ENCODE assay signal across 20 cellular contexts in the genomic region with DNA sequence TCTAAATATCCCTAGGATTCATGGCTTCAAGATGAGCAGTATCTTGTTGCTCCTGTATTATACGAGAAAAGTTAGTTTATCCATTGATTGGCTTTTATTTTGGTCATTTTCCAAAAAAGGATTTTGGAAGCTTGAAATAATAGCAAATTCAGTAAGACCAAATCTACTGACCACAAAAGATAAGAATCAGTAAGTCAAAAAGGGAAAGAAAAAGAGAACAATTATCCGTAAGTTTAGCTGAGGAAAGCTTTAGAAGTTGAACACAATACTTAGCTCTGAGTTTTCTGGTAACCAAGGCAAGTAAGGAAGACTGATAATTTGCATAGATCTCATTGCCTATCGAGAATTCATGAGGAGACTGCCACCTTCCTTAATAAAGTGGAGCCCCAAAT. TPM values are rescaled to one million over a fixed set of nuclear protein-coding genes. Genes with fewer than 3 reads are reported as not detected.
DNase-seq lines count a peak whose midpoint lies in the region; TF ChIP-seq lines count a peak whose summit lies in the region.
"Had no signal": no experiment of that assay in that cellular context is flagged by ENCODE, and none has a peak within 500 bp of the region (broad histone marks: within the 10 kb centered on the region; RNA-seq: fewer than 3 reads in every experiment).

No MANE protein-coding gene starts in this region.

- DNase-seq in activated CD4-positive, alpha-beta T cell treated with anti-CD3 and anti-CD28 coated beads, Interleukin-2, amount 10 ng/mL, durations not matched to agents 24 days and 14 days, result no peak
- no peak for DNase-seq in activated CD4-positive, alpha-beta T cell treated with anti-CD3 and anti-CD28 coated beads, Interleukin-2, amount 10 ng/mL, durations not matched to agents 7 days and 5 days
- DNase-seq in OCI-M1 (lab: John Stamatoyannopoulos, UW) (peak; percentile 33), endothelial cell (ENCODE audit: low spot score) (no peak), hepatic stellate cell (ENCODE audit: low spot score) (no peak), chondrocyte (ENCODE audit: low spot score) (no peak), HuH-7.5 (ENCODE audit: low spot score) (no peak)
- DNase-seq: activated CD4-positive, alpha-beta T cell treated with anti-CD3 and anti-CD28 coated beads for 48 hours; activated gamma-delta T cell; aorta; erythroblast; GM23248; kidney; NCI-H1105; NCI-H2029 treated with DMSO at 0.1 percent for 48 hours; NCI-H345; right lobe of liver; stimulated activated CD4-positive, alpha-beta T cell treated with anti-CD3 and anti-CD28 coated beads, Interleukin-15, amount 100 ng/mL, for 24 hours had no signal

- H3K36me3 ChIP-seq in rectal smooth muscle tissue (ENCODE audit: control insufficient read depth, insufficient read depth, low read length), result no peaks in the 10 kb centered on the region
- H3K36me3 ChIP-seq: right lobe of liver had no signal

- H3K27ac Mint-ChIP-seq in activated CD4-positive, alpha-beta T cell treated with anti-CD3 and anti-CD28 coated beads, Interleukin-2, amount 10 ng/mL, durations not matched to agents 24 days and 14 days, result no peak overlapping the region
- H3K27ac Mint-ChIP-seq in activated CD4-positive, alpha-beta T cell treated with anti-CD3 and anti-CD28 coated beads, Interleukin-2, amount 10 ng/mL, durations not matched to agents 7 days and 5 days, result no peak overlapping the region
- H3K27ac Mint-ChIP-seq in endothelial cell (ENCODE audit: unreplicated experiment) (peak overlapping the region; percentile 16), chondrocyte (ENCODE audit: unreplicated experiment) (no peak overlapping the region)

- no peak overlapping the region for H3K4me3 ChIP-seq in rectal smooth muscle tissue (ENCODE audit: low read length)
- H3K4me3 ChIP-seq: GM23248, lung, right lobe of liver had no signal

- intact Hi-C loops in activated CD4-positive, alpha-beta T cell treated with anti-CD3 and anti-CD28 coated beads, Interleukin-2, amount 10 ng/mL, durations not matched to agents 24 days and 14 days (cut with micrococcal nuclease), result no loop called here

- peak overlapping the region; percentile 48 for H3K27ac ChIP-seq in rectal smooth muscle tissue (ENCODE audit: low read depth, low read length)
- H3K27ac ChIP-seq: GM23248, right lobe of liver had no signal

- no peaks in the 10 kb centered on the region for H3K27me3 Mint-ChIP-seq in activated CD4-positive, alpha-beta T cell treated with anti-CD3 and anti-CD28 coated beads, Interleukin-2, amount 10 ng/mL, durations not matched to agents 24 days and 14 days
- no peaks in the 10 kb centered on the region for H3K27me3 Mint-ChIP-seq in activated CD4-positive, alpha-beta T cell treated with anti-CD3 and anti-CD28 coated beads, Interleukin-2, amount 10 ng/mL, durations not matched to agents 7 days and 5 days
- H3K27me3 Mint-ChIP-seq in endothelial cell (ENCODE audit: unreplicated experiment), result no peaks in the 10 kb centered on the region
- H3K27me3 Mint-ChIP-seq in chondrocyte (ENCODE audit: low read depth), result no peaks in the 10 kb centered on the region

- CTCF ChIA-PET in activated CD4-positive, alpha-beta T cell treated with anti-CD3 and anti-CD28 coated beads, Interleukin-2, amount 10 ng/mL, durations not matched to agents 7 days and 5 days (lab: Charles Lee), result interaction anchor here (0.9 to 2.5 kb wide), 10 partner anchors 9 to 101 kb away, joined by 3 to 10 read pairs (median 4); no protein-coding TSS in a partner anchor

- peaks cover 60% of the 10 kb centered on the region for H3K4me1 Mint-ChIP-seq in activated CD4-positive, alpha-beta T cell treated with anti-CD3 and anti-CD28 coated beads, Interleukin-2, amount 10 ng/mL, durations not matched to agents 24 days and 14 days
- H3K4me1 Mint-ChIP-seq in activated CD4-positive, alpha-beta T cell treated with anti-CD3 and anti-CD28 coated beads, Interleukin-2, amount 10 ng/mL, durations not matched to agents 7 days and 5 days, result peaks cover 87% of the 10 kb centered on the region
- peaks cover 45% of the 10 kb centered on the region for H3K4me1 Mint-ChIP-seq in endothelial cell (ENCODE audit: unreplicated experiment)
- peaks cover 81% of the 10 kb centered on the region for H3K4me1 Mint-ChIP-seq in chondrocyte (ENCODE audit: low read depth)

- H3K9me3 Mint-ChIP-seq in activated CD4-positive, alpha-beta T cell treated with anti-CD3 and anti-CD28 coated beads, Interleukin-2, amount 10 ng/mL, durations not matched to agents 24 days and 14 days, result no peaks in the 10 kb centered on the region
- peaks cover 5% of the 10 kb centered on the region for H3K9me3 Mint-ChIP-seq in activated CD4-positive, alpha-beta T cell treated with anti-CD3 and anti-CD28 coated beads, Interleukin-2, amount 10 ng/mL, durations not matched to agents 7 days and 5 days
- H3K9me3 Mint-ChIP-seq in endothelial cell (ENCODE audit: unreplicated experiment), result no peaks in the 10 kb centered on the region
- H3K9me3 Mint-ChIP-seq in chondrocyte (ENCODE audit: low read depth), result no peaks in the 10 kb centered on the region

- H3K4me3 Mint-ChIP-seq in activated CD4-positive, alpha-beta T cell treated with anti-CD3 and anti-CD28 coated beads, Interleukin-2, amount 10 ng/mL, durations not matched to agents 24 days and 14 days, result peak overlapping the region; percentile 5
- H3K4me3 Mint-ChIP-seq in activated CD4-positive, alpha-beta T cell treated with anti-CD3 and anti-CD28 coated beads, Interleukin-2, amount 10 ng/mL, durations not matched to agents 7 days and 5 days, result no peak overlapping the region
- H3K4me3 Mint-ChIP-seq in endothelial cell (ENCODE audit: unreplicated experiment), result no peak overlapping the region
- no peak overlapping the region for H3K4me3 Mint-ChIP-seq in chondrocyte (ENCODE audit: unreplicated experiment)

- POLR2A ChIA-PET in activated CD4-positive, alpha-beta T cell treated with anti-CD3 and anti-CD28 coated beads, Interleukin-2, amount 10 ng/mL, durations not matched to agents 7 days and 5 days (lab: Charles Lee), result interaction anchor here (1.2 kb wide), 1 partner anchor 20 kb away, joined by 3 read pairs; no protein-coding TSS in a partner anchor

- H3K4me1 ChIP-seq in rectal smooth muscle tissue (ENCODE audit: control insufficient read depth, insufficient read depth, low read length), result peaks cover 25% of the 10 kb centered on the region

- H3K9ac ChIP-seq in rectal smooth muscle tissue (ENCODE audit: low read length), result no peak overlapping the region
- H3K9ac ChIP-seq: GM23248 had no signal

- H3K36me3 Mint-ChIP-seq in activated CD4-positive, alpha-beta T cell treated with anti-CD3 and anti-CD28 coated beads, Interleukin-2, amount 10 ng/mL, durations not matched to agents 24 days and 14 days (ENCODE audit: low read depth), result peaks cover 25% of the 10 kb centered on the region
- peaks cover 60% of the 10 kb centered on the region for H3K36me3 Mint-ChIP-seq in activated CD4-positive, alpha-beta T cell treated with anti-CD3 and anti-CD28 coated beads, Interleukin-2, amount 10 ng/mL, durations not matched to agents 7 days and 5 days (ENCODE audit: low read depth)
- H3K36me3 Mint-ChIP-seq in endothelial cell (ENCODE audit: low read depth, unreplicated experiment), result no peaks in the 10 kb centered on the region
- no peaks in the 10 kb centered on the region for H3K36me3 Mint-ChIP-seq in chondrocyte (ENCODE audit: low read depth)

- H3K27me3 ChIP-seq in rectal smooth muscle tissue (ENCODE audit: control insufficient read depth, insufficient read depth, low read length), result no peaks in the 10 kb centered on the region
- H3K27me3 ChIP-seq: right lobe of liver had no signal

- TF ChIP-seq CTCF in endothelial cell (IDR thresholded peaks at IDR 0.05; ENCODE audit: unreplicated experiment), result no peak
- TF ChIP-seq CTCF in chondrocyte (IDR thresholded peaks at IDR 0.05), result no peak

RNA-seq across cellular contexts. Expression of gene TGFBR1, which starts 9.1 kb away (rescaled TPM):
- 29.7 and 35.3 TPM in 2 replicates for total RNA-seq in activated CD4-positive, alpha-beta T cell treated with anti-CD3 and anti-CD28 coated beads, Interleukin-2, amount 10 ng/mL, durations not matched to agents 24 days and 14 days
- 10 to 100 TPM; 60.7 to 71.2 TPM for total RNA-seq in activated CD4-positive, alpha-beta T cell treated with anti-CD3 and anti-CD28 coated beads, Interleukin-2, amount 10 ng/mL, durations not matched to agents 7 days and 5 days
- total RNA-seq in endothelial cell (ENCODE audit: unreplicated experiment) (206 TPM), chondrocyte (71.1 to 109 TPM (median 105 TPM) in 3 replicates)
